ENCODE assay signal across 19 cellular contexts in the genomic region with DNA sequence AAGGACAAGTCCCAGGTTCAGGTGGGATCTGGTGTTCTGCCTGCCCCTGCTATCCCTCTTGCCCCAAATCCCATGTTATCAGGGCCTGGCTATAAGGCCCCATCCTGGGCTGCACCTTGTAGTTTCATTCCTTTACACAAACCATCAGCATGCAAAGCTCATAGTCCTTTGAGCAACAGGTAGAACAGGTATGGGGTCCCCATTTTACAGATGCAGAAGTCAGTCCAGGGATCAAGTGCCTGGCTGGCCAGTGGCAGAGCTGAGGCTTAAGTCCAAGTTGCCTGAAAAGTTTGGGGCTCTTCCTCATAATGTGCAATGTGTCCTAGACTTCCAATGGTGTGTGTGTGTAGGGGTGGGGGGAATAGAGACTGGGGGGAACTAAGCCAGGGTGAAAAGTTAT. TPM values are rescaled to one million over a fixed set of nuclear protein-coding genes. Genes with fewer than 3 reads are reported as not detected.
A peak's percentile ranks its signal among the peaks of the same experiment; 100 is the strongest.
DNase-seq lines count a peak whose midpoint lies in the region; ATAC-seq, FAIRE-seq and TF ChIP-seq lines count a peak whose summit lies in the region.
"Had no signal": no experiment of that assay in that cellular context is flagged by ENCODE, and none has a peak within 500 bp of the region (broad histone marks: within the 10 kb centered on the region; RNA-seq: fewer than 3 reads in every experiment).

No MANE protein-coding gene starts in this region.

- H3K4me2 ChIP-seq in HepG2 (ENCODE audit: low read depth, low read length) (peak overlapping the region; percentile 18; the same call in 1 of the 2 replicates), trophoblast cell (ENCODE audit: low read length) (no peak overlapping the region)

- no peak overlapping the region for H2BK12ac ChIP-seq in trophoblast cell (ENCODE audit: low read length)

- H3K27ac Mint-ChIP-seq in activated CD4-positive, alpha-beta T cell treated with anti-CD3 and anti-CD28 coated beads for 36 hours, result no peak overlapping the region

- H4K12ac ChIP-seq in trophoblast cell (ENCODE audit: low read depth, low read length), result no peak overlapping the region

- TF ChIP-seq RAD21 in HepG2 (CRISPR knock-in tag; IDR thresholded peaks at IDR 0.05), result no peak

- H2BK5ac ChIP-seq in trophoblast cell (ENCODE audit: low read depth, low read length, poor library complexity), result no peak overlapping the region

- H3K27me3 ChIP-seq in HepG2 (ENCODE audit: control insufficient read depth in 1 of 2, insufficient read depth in 2 of 2, low read length in 2 of 2) (peaks cover 1 to 15% of the 10 kb centered on the region in 2 experiments; a peak in 4 of 5 replicates), right lobe of liver (no peaks in the 10 kb centered on the region), right cardiac atrium (ENCODE audit: control insufficient read depth, insufficient read depth) (no peaks in the 10 kb centered on the region), trophoblast cell (ENCODE audit: insufficient read depth, low read length) (no peaks in the 10 kb centered on the region), vagina (no peaks in the 10 kb centered on the region)

- FAIRE-seq in HepG2 (lab: Jason Lieb, UNC), result no peak
- FAIRE-seq: GM18507 had no signal

- H3K79me1 ChIP-seq in trophoblast cell (ENCODE audit: low read length), result no peaks in the 10 kb centered on the region

- no peak overlapping the region for H4K8ac ChIP-seq in trophoblast cell (ENCODE audit: low read depth, low read length)

- intact Hi-C loops in HepG2 (cut with micrococcal nuclease; ENCODE audit: unreplicated experiment), result no loop called here
- intact Hi-C loops in right lobe of liver (cut with DNase I), result no loop called here
- intact Hi-C loops in right cardiac atrium (cut with DNase I), result no loop called here
- intact Hi-C loops in vagina (cut with DNase I), result no loop called here
- intact Hi-C loops in activated CD4-positive, alpha-beta T cell treated with anti-CD3 and anti-CD28 coated beads for 36 hours (cut with DNase I, micrococcal nuclease), result no loop called here

- H4K20me1 ChIP-seq in HepG2 (ENCODE audit: insufficient read depth, low read length), result no peaks in the 10 kb centered on the region

- in situ Hi-C loops in HepG2 (cut with HindIII; ENCODE audit: extremely low pct_ligation_motif_present, low pct_unique_long_range_greater_than_20kb), result no loop called here

- no peak overlapping the region for H4K91ac ChIP-seq in trophoblast cell (ENCODE audit: low read depth, low read length)

- no peak overlapping the region for H2AK5ac ChIP-seq in trophoblast cell (ENCODE audit: low read length)

- H3K4me3 Mint-ChIP-seq in activated CD4-positive, alpha-beta T cell treated with anti-CD3 and anti-CD28 coated beads for 36 hours, result no peak overlapping the region

- CTCF ChIA-PET in HepG2 (lab: Yijun Ruan, JAX; ENCODE audit: low intra/inter-chr PET ratio, low total read pairs), result no interaction called here
- CTCF ChIA-PET in activated CD4-positive, alpha-beta T cell treated with anti-CD3 and anti-CD28 coated beads for 36 hours (lab: Charles Lee), result interaction anchor here (1.3 kb wide), 1 partner anchor 36 kb away, joined by 3 read pairs; no protein-coding TSS in a partner anchor

- H3K36me3 ChIP-seq in HepG2 (replicated peaks in 1 of 2; ENCODE audit: control insufficient read depth in 1 of 2, insufficient read depth in 2 of 2, low read length in 2 of 2) (no peaks in the 10 kb centered on the region), right lobe of liver (no peaks in the 10 kb centered on the region), trophoblast cell (ENCODE audit: control insufficient read depth in 1 of 2, insufficient read depth in 2 of 2, low read length in 2 of 2) (peaks cover 3 to 4% of the 10 kb centered on the region in 2 experiments), vagina (no peaks in the 10 kb centered on the region)

- no peaks in the 10 kb centered on the region for H3K9me3 ChIP-seq in HepG2 (ENCODE audit: low read length)
- H3K9me3 ChIP-seq in right lobe of liver, result no peaks in the 10 kb centered on the region
- H3K9me3 ChIP-seq in right cardiac atrium (ENCODE audit: control insufficient read depth, low read length), result no peaks in the 10 kb centered on the region
- H3K9me3 ChIP-seq in trophoblast cell (ENCODE audit: insufficient read depth, low read depth, low read length), result peaks cover 3% of the 10 kb centered on the region
- H3K9me3 ChIP-seq in vagina, result no peaks in the 10 kb centered on the region

- ATAC-seq in HepG2 (no peak), right lobe of liver (no peak), right cardiac atrium (no peak), HG03097 (IDR thresholded peaks at IDR 0.05; ENCODE audit: low FRiP score, unreplicated experiment) (no peak)
- no peak for ATAC-seq in activated CD4-positive, alpha-beta T cell treated with anti-CD3 and anti-CD28 coated beads for 36 hours

- POLR2A ChIA-PET in HepG2 (lab: Yijun Ruan, JAX), result no interaction called here
- POLR2A ChIA-PET in activated CD4-positive, alpha-beta T cell treated with anti-CD3 and anti-CD28 coated beads for 36 hours (lab: Charles Lee), result no interaction called here

- H3K4me3 ChIP-seq in HepG2 (replicated peaks in 1 of 3; ENCODE audit: insufficient read depth in 1 of 3, low read depth in 2 of 3, low read length in 3 of 3), result no peak overlapping the region
- H3K4me3 ChIP-seq in right lobe of liver, result no peak overlapping the region
- no peak overlapping the region for H3K4me3 ChIP-seq in right cardiac atrium (ENCODE audit: low read length)
- H3K4me3 ChIP-seq in trophoblast cell (ENCODE audit: low read depth, low read length), result no peak overlapping the region
- H3K4me3 ChIP-seq in vagina, result no peak overlapping the region

- H3K27ac ChIP-seq in HepG2 (ENCODE audit: extremely low read length, insufficient read depth, low read length) (no peak overlapping the region), right lobe of liver (no peak overlapping the region), right cardiac atrium (ENCODE audit: low read length) (peak overlapping the region; percentile 76), trophoblast cell (ENCODE audit: low read depth, low read length) (no peak overlapping the region), vagina (no peak overlapping the region)
- H3K27ac ChIP-seq: C4-2B had no signal

- H3K23ac ChIP-seq in trophoblast cell (ENCODE audit: low read length), result no peak overlapping the region

- H3K18ac ChIP-seq in trophoblast cell (ENCODE audit: low read length), result no peak overlapping the region

- no peaks in the 10 kb centered on the region for H3K27me3 Mint-ChIP-seq in activated CD4-positive, alpha-beta T cell treated with anti-CD3 and anti-CD28 coated beads for 36 hours
- H3K27me3 Mint-ChIP-seq: IgD-negative memory B cell had no signal

- no peak overlapping the region for H3K14ac ChIP-seq in trophoblast cell (ENCODE audit: low read length)

- DNase-seq in HepG2 (ENCODE audit: low spot score) (no peak), right lobe of liver (no peak), right cardiac atrium (peak in 1 of 3 donors; percentile 4), trophoblast cell (no peak), vagina (ENCODE audit: extremely low spot score in 2 of 2) (no peak)
- DNase-seq in activated CD4-positive, alpha-beta T cell treated with anti-CD3 and anti-CD28 coated beads for 36 hours, result no peak
- DNase-seq: DMS 273 treated with DMSO at 0.1 percent for 48 hours, GDM1, Kasumi-1, MM.1S, NCI-H1105, NCI-H1694, NCI-H2107, NCI-H2227 treated with DMSO at 0.1 percent for 48 hours, NCI-H524 had no signal

- H3K9me3 Mint-ChIP-seq in activated CD4-positive, alpha-beta T cell treated with anti-CD3 and anti-CD28 coated beads for 36 hours (ENCODE audit: low read depth), result no peaks in the 10 kb centered on the region
- H3K9me3 Mint-ChIP-seq: IgD-negative memory B cell had no signal

- H2AFZ ChIP-seq in HepG2 (ENCODE audit: low read length) (no peak overlapping the region), trophoblast cell (ENCODE audit: insufficient read depth, low read length, poor library complexity) (no peak overlapping the region)

- no peaks in the 10 kb centered on the region for H3K36me3 Mint-ChIP-seq in activated CD4-positive, alpha-beta T cell treated with anti-CD3 and anti-CD28 coated beads for 36 hours (ENCODE audit: low read depth)

- no peaks in the 10 kb centered on the region for H3K79me2 ChIP-seq in HepG2 (ENCODE audit: insufficient read depth, low read length)
- H3K79me2 ChIP-seq in trophoblast cell (ENCODE audit: control insufficient read depth, insufficient read depth, low read length, poor library complexity), result peaks cover 2% of the 10 kb centered on the region

- peak overlapping the region; percentile 4 for H3K4ac ChIP-seq in trophoblast cell (ENCODE audit: low read depth, low read length)

- H3K9ac ChIP-seq in HepG2 (ENCODE audit: insufficient read depth, low read depth, low read length), result no peak overlapping the region
- no peak overlapping the region for H3K9ac ChIP-seq in trophoblast cell (ENCODE audit: low read length)

- H2BK120ac ChIP-seq in trophoblast cell (ENCODE audit: insufficient read depth, low read length, poor library complexity), result no peak overlapping the region

- H3K4me1 Mint-ChIP-seq in activated CD4-positive, alpha-beta T cell treated with anti-CD3 and anti-CD28 coated beads for 36 hours, result no peaks in the 10 kb centered on the region

- no peak for TF ChIP-seq EP300 in HepG2 (IDR thresholded peaks at IDR 0.05; ENCODE audit: low read depth in 2 of 2, low read length in 2 of 2)
- TF ChIP-seq EP300 in HepG2 (CRISPR knock-in tag; IDR thresholded peaks at IDR 0.05; ENCODE audit: borderline replicate concordance), result no peak

- TF ChIP-seq CTCF in HepG2 (CRISPR knock-in tag; IDR thresholded peaks at IDR 0.05) (no peak), right lobe of liver (IDR thresholded peaks at IDR 0.05) (no peak), vagina (IDR thresholded peaks at IDR 0.05) (no peak)

- BruUV-seq in HepG2 (replicated peaks; lab: Mats Ljungman, UMichigan), result no TSS peak

- peaks cover 18% of the 10 kb centered on the region for H3K4me1 ChIP-seq in HepG2 (ENCODE audit: insufficient read depth, low read length)
- H3K4me1 ChIP-seq in right lobe of liver, result peaks cover 0 to 11% (median 3%) of the 10 kb centered on the region in 4 donors
- peaks cover 19% of the 10 kb centered on the region for H3K4me1 ChIP-seq in right cardiac atrium (ENCODE audit: control insufficient read depth, insufficient read depth, low read length)
- H3K4me1 ChIP-seq in trophoblast cell (ENCODE audit: control insufficient read depth in 1 of 2, insufficient read depth in 2 of 2, low read length in 2 of 2), result peaks cover 0 to 3% of the 10 kb centered on the region in 2 experiments
- H3K4me1 ChIP-seq in vagina, result no peaks in the 10 kb centered on the region

- no peak for TF ChIP-seq POLR2A in HepG2 (IDR thresholded peaks at IDR 0.05; ENCODE audit: insufficient read depth in 1 of 2, low read depth in 2 of 2, low read length in 2 of 2)
- TF ChIP-seq POLR2A in right lobe of liver (IDR thresholded peaks at IDR 0.05), result no peak
- TF ChIP-seq POLR2A in vagina (IDR thresholded peaks at IDR 0.05), result no peak

RNA-seq across cellular contexts. Expression of gene RBPMS2, which starts 11.9 kb away (rescaled TPM):
- not detected in 2 replicates for total RNA-seq in HepG2 (2016; rRNA removed; fragmentation: Illumina TruSeq; extraction: Trizol)
- not detected in 2 replicates for total RNA-seq in HepG2 (2016; cell fraction: cytosol; rRNA removed; fragmentation: Illumina TruSeq; extraction: Trizol; ENCODE audit: low read depth)
- total RNA-seq in HepG2 (2016; cell fraction: insoluble cytoplasmic fraction; rRNA removed; fragmentation: Illumina TruSeq; extraction: Trizol), result not detected in 2 replicates
- total RNA-seq in HepG2 (2016; cell fraction: membrane; rRNA removed; fragmentation: Illumina TruSeq; extraction: Trizol), result 0.12 TPM in 1 of 2 replicates, not detected in the other
- total RNA-seq in HepG2 (2016; cell fraction: nucleus; rRNA removed; fragmentation: Illumina TruSeq; extraction: Trizol), result not detected in 2 replicates
- 0.08 and 0.16 TPM in 2 replicates for polyA plus RNA-seq in HepG2 (2011; rRNA removed)
- 0.08 and 0.10 TPM in 2 replicates for polyA plus RNA-seq in HepG2 (2011; cell fraction: cytosol; rRNA removed)
- 0.14 and 0.26 TPM in 2 replicates for polyA plus RNA-seq in HepG2 (2011; cell fraction: nucleus; rRNA removed)
- 0.08 and 0.44 TPM in 2 replicates for polyA plus RNA-seq in HepG2 (2012)
- 0.72 and 1.0 TPM in 2 replicates for polyA plus RNA-seq in HepG2 (2016; cell fraction: cytosol; fragmentation: Illumina TruSeq; extraction: Trizol; ENCODE audit: low read depth)
- polyA plus RNA-seq in HepG2 (2016; cell fraction: insoluble cytoplasmic fraction; fragmentation: Illumina TruSeq; extraction: Trizol; ENCODE audit: low read depth), result 0.46 and 0.60 TPM in 2 replicates
- 1.2 and 1.5 TPM in 2 replicates for polyA plus RNA-seq in HepG2 (2016; cell fraction: membrane; fragmentation: Illumina TruSeq; extraction: Trizol; ENCODE audit: low read depth)
- 0.52 and 0.70 TPM in 2 replicates for polyA plus RNA-seq in HepG2 (2016; cell fraction: nucleus; fragmentation: Illumina TruSeq; extraction: Trizol; ENCODE audit: insufficient read depth, low read depth)
- polyA minus RNA-seq in HepG2 (2011; rRNA and poly(A)+ RNA removed; ENCODE audit: low replicate concordance), result 0.10 and 0.94 TPM in 2 replicates
- polyA minus RNA-seq in HepG2 (2011; cell fraction: cytosol; rRNA and poly(A)+ RNA removed), result not detected in 2 replicates
- polyA minus RNA-seq in HepG2 (2011; cell fraction: nucleus; rRNA and poly(A)+ RNA removed), result not detected in 2 replicates
- total RNA-seq in right lobe of liver, result 10 to 100 TPM in 1 of 6 experiments, 1 to 10 TPM in 5; 2.5 to 13.6 (median 6.1) TPM
- 100 to 1,000 TPM; 380 to 503 (median 388) TPM for total RNA-seq in right cardiac atrium
- 392 TPM for polyA plus RNA-seq in right cardiac atrium
- 49.4 and 49.5 TPM in 2 replicates for polyA plus RNA-seq in trophoblast cell (2013)
- total RNA-seq in vagina, result 3.7 TPM
- total RNA-seq in activated CD4-positive, alpha-beta T cell treated with anti-CD3 and anti-CD28 coated beads for 36 hours, result not detected

Comparison
In these comparisons a context has a peak if more than half of its experiments do, and no peak if none do; other contexts are left out.
1. RNA of gene RBPMS2, which starts 11.9 kb away (total RNA-seq): 380 to 503 TPM in right cardiac atrium; 2.5 to 13.6 TPM in right lobe of liver, 3.7 TPM in vagina (single experiment), not detected in activated CD4-positive, alpha-beta T cell treated with anti-CD3 and anti-CD28 coated beads for 36 hours and 0.12 TPM in HepG2; every median in the first group is over 10 times any median in the second.